In the genomic region with DNA sequence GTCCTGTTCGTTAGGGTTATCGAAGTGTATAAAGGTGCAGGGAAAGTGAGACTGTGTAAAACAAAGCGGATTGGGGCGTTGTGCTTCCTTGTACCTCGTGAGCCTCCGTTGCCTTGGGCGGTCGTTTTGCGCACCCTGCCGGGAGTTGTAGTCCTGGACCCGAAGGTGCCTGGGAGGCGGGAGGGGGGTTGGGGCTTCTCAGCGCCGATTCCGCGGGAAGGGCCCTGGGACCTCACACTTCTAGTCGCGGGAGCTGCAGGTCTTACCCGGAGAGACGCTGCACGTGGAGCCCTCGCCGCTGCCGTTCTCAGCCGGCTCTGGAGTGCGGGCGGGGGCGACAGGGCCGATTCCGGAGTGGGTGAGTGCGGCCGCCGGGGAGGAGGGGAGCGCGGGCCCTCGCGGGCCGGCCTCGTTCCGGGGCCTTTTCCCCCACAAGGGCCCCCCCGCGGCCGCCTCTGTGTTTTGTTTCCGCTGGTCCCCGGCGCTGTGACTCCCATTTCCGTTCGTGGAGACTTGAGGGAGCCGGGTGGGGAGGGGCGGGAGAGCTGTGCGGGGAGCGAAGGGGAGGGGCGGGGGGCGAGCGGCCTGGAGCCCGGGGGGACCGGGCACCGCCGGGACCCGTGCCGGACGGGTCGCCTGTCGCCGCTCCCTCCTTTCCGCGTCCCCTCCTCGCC, we compare ENCODE assay signal across 8 cellular contexts. TPM values are rescaled to one million over a fixed set of nuclear protein-coding genes. Genes with fewer than 3 reads are reported as not detected.
A peak's percentile ranks its signal among the peaks of the same experiment; 100 is the strongest.
DNase-seq lines count a peak whose midpoint lies in the region; ATAC-seq and TF ChIP-seq lines count a peak whose summit lies in the region.

No MANE protein-coding gene starts in this region.

- H3K36me3 ChIP-seq in colonic mucosa = no peaks in the 10 kb centered on the region

- peaks cover 5% of the 10 kb centered on the region for H3K4me1 ChIP-seq in colonic mucosa

- DNase-seq in AG09309 (ENCODE audit: low read depth) = peak; percentile 59
- peak; percentile 95 for DNase-seq in NCI-H446 treated with DMSO at 0.1 percent for 48 hours (lab: John Stamatoyannopoulos, UW)
- peak; percentile 91 for DNase-seq in activated CD4-positive, alpha-beta T cell treated with anti-CD3 and anti-CD28 coated beads for 48 hours
- peak; percentile 91 for DNase-seq in colonic mucosa
- DNase-seq in left colon = peak; percentile 93 to 94
- peak; percentile 78 to 81 for DNase-seq in stimulated activated CD4-positive, alpha-beta T cell treated with anti-CD3 and anti-CD28 coated beads, Interleukin-1b, Interleukin-23, amount 100 ng/mL, for 4 hours (ENCODE audit: low read depth in 2 of 2)

- peak overlapping the region; percentile 99 for H3K27ac ChIP-seq in colonic mucosa

- H3K9me3 ChIP-seq in colonic mucosa = no peaks in the 10 kb centered on the region

- peak; percentile 24 for TF ChIP-seq POLR2A in GM18951 (IDR thresholded peaks at IDR 0.05; ENCODE audit: extremely low read depth, insufficient read depth, insufficient read length)

- H3K4me3 ChIP-seq in AG09309 (ENCODE audit: control insufficient read depth, low read depth, low read length) (peak overlapping the region; percentile 90), colonic mucosa (peak overlapping the region; percentile 88)

- intact Hi-C loops in colonic mucosa (cut with DNase I) (no loop called here), left colon (cut with DNase I, micrococcal nuclease) (loop anchor here in 1 of 2 donors (10.0 kb wide), 1 partner anchor 429 kb away; no protein-coding TSS in a partner anchor)

- TF ChIP-seq CTCF in AG09309 (IDR thresholded peaks at IDR 0.05; ENCODE audit: control insufficient read depth, insufficient read depth, low read depth, low read length, missing control alignments) (peak; percentile 12), colonic mucosa (IDR thresholded peaks at IDR 0.05) (no peak)

- in situ Hi-C loops in GM18951 (cut with MboI; ENCODE audit: low sequenced_read_pairs, unreplicated experiment) = no loop called here

- no peaks in the 10 kb centered on the region for H3K27me3 ChIP-seq in colonic mucosa

- peak overlapping the region; percentile 89 to 99 for H3K9ac ChIP-seq in colonic mucosa (ENCODE audit: low read depth in 2 of 2, low read length in 2 of 2)

- peak; percentile 61 for ATAC-seq in HG03196 (IDR thresholded peaks at IDR 0.05; ENCODE audit: unreplicated experiment)
- ATAC-seq in left colon = peak; percentile 80

RNA-seq across cellular contexts. Expression of gene GABPA, which starts 0.6 kb away (rescaled TPM):
- total RNA-seq in colonic mucosa = 10 to 100 TPM; 23.8 to 24.9 TPM
- total RNA-seq in left colon = 10 to 100 TPM; 21.7 to 23.1 TPM

RNA-seq across cellular contexts. Expression of gene ATP5PF, which starts 0.7 kb away (rescaled TPM):
- total RNA-seq in colonic mucosa (100 to 1,000 TPM; 186 to 242 TPM), left colon (100 to 1,000 TPM; 200 to 219 TPM)

Comparison
In these comparisons a context has a peak if more than half of its experiments do, and no peak if none do; other contexts are left out.
1. Peak in every context shown above with its lines: DNase-seq, ATAC-seq, H3K4me3 ChIP-seq and H3K27ac ChIP-seq.